In the genomic region with DNA sequence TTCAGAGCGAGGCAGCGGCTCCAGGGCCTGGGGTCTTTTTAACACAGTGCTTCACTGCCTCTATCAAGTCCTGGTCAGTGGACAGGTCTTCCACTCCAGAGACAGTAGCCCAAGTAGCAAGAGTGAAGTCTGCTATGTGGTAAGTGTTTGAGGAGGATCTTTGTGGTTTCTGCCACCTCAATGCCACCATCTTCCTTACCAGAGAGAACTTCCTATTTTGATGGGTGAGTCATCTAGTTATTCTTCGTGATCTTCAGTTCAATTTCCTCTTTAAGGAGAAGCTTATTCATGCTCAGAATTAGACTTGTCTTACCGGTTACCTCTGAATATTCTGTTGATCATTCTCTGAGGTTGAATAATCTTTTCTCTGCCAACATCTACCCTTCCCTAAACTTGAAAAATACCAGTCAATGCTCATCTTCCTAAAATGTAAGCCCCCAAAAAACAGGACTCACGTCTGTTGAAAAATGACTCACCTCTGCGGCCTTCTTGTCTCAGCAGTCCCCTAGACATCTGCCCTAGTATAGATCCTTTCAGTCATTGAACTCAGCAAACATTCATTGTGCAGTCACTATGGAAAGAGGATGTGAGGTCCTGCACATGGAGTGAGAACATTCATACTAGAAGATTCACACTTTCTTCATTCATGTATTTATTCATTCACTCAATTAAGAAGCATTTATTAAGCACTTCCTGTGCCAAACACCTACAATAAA, we compare ENCODE assay signal across 8 cellular contexts. TPM values are rescaled to one million over a fixed set of nuclear protein-coding genes. Genes with fewer than 3 reads are reported as not detected.
A peak's percentile ranks its signal among the peaks of the same experiment; 100 is the strongest.
DNase-seq lines count a peak whose midpoint lies in the region; ATAC-seq lines count a peak whose summit lies in the region.

No MANE protein-coding gene starts in this region.

- intact Hi-C loops in left colon (cut with DNase I, micrococcal nuclease), result no loop called here

- DNase-seq in EH (ENCODE audit: low read depth), result peak; percentile 58
- peak; percentile 99 for DNase-seq in SKM-1 treated with dmso at 0.1 percent for 144 hours (lab: John Stamatoyannopoulos, UW; ENCODE audit: unreplicated experiment)
- DNase-seq in effector CD4-positive, alpha-beta T cell, result peak; percentile 7
- DNase-seq in stimulated activated CD8-positive, alpha-beta memory T cell treated with anti-CD3 and anti-CD28 coated beads, Interleukin-7, amount 100 ng/mL, for 4 hours (ENCODE audit: low read depth in 2 of 2), result peak; percentile 12 to 50
- no peak for DNase-seq in T1000 (lab: John Stamatoyannopoulos, UW)
- DNase-seq in left colon, result no peak
- DNase-seq in D341Med (ENCODE audit: low spot score), result no peak

- ATAC-seq in HG02884 (IDR thresholded peaks at IDR 0.05; ENCODE audit: unreplicated experiment) (peak; percentile 35), left colon (no peak)

RNA-seq across cellular contexts. Expression of gene BCL6, which starts 32.2 kb away (rescaled TPM):
- total RNA-seq in left colon, result 10 to 100 TPM; 12.6 to 16.5 TPM

Comparison
In these comparisons a context has a peak if more than half of its experiments do, and no peak if none do; other contexts are left out.
1. DNase-seq: peak in EH (single experiment), SKM-1 treated with dmso at 0.1 percent for 144 hours (single experiment), effector CD4-positive, alpha-beta T cell (single experiment) and stimulated activated CD8-positive, alpha-beta memory T cell treated with anti-CD3 and anti-CD28 coated beads, Interleukin-7, amount 100 ng/mL, for 4 hours (2 of 2); none in T1000 (single experiment), left colon (0 of 2) and D341Med (single experiment).